14 cellular contexts compared by ENCODE assay signal in genomic region chr21:40512590-40512989, GRCh38.
DNase-seq lines count a peak whose midpoint lies in the region; FAIRE-seq and TF ChIP-seq lines count a peak whose summit lies in the region.
"Had no signal": no experiment of that assay in that cellular context is flagged by ENCODE, and none has a peak within 500 bp of the region (broad histone marks: within the 10 kb centered on the region; RNA-seq: fewer than 3 reads in every experiment).

No MANE protein-coding gene starts in this region.

- H3K36me3 Mint-ChIP-seq in osteocyte (ENCODE audit: unreplicated experiment): no peaks in the 10 kb centered on the region
- H3K36me3 Mint-ChIP-seq: activated naive CD8-positive, alpha-beta T cell; naive B cell had no signal

- H3K27ac ChIP-seq in KMS-11: no peak overlapping the region
- H3K27ac ChIP-seq: BLaER1 treated with 17β-estradiol and CSF1 and Interleukin-3, amounts not matched to agents 10 nM and 100 nM had no signal

- H3K36me3 ChIP-seq in KMS-11 (ENCODE audit: insufficient read depth) (no peaks in the 10 kb centered on the region), bronchial epithelial cell (ENCODE audit: control insufficient read depth, insufficient read depth, low read length) (no peaks in the 10 kb centered on the region)
- H3K36me3 ChIP-seq: BLaER1 treated with 17β-estradiol and CSF1 and Interleukin-3, amounts not matched to agents 10 nM and 100 nM had no signal

- H2AFZ ChIP-seq in KMS-11 (ENCODE audit: low read depth): no peak overlapping the region

- no peaks in the 10 kb centered on the region for H3K27me3 Mint-ChIP-seq in osteocyte (ENCODE audit: unreplicated experiment)
- H3K27me3 Mint-ChIP-seq: naive B cell had no signal

- H3K9ac ChIP-seq in KMS-11: no peak overlapping the region
- H3K9ac ChIP-seq: BLaER1 treated with 17β-estradiol and CSF1 and Interleukin-3, amounts not matched to agents 10 nM and 100 nM had no signal

- H3K4me1 ChIP-seq in KMS-11 (ENCODE audit: low read depth, poor library complexity, severe bottlenecking): no peaks in the 10 kb centered on the region

- H3K9me3 Mint-ChIP-seq in osteocyte (ENCODE audit: unreplicated experiment): peaks cover 7% of the 10 kb centered on the region

- no peak overlapping the region for H3K4me3 Mint-ChIP-seq in osteocyte (ENCODE audit: unreplicated experiment)
- H3K4me3 Mint-ChIP-seq: activated naive CD8-positive, alpha-beta T cell; naive B cell had no signal

- no peak overlapping the region for H3K4me2 ChIP-seq in KMS-11
- H3K4me2 ChIP-seq: BLaER1 treated with 17β-estradiol and CSF1 and Interleukin-3, amounts not matched to agents 10 nM and 100 nM had no signal

- H3K79me2 ChIP-seq in KMS-11 (ENCODE audit: insufficient read depth, low read depth): no peaks in the 10 kb centered on the region

- no peak for FAIRE-seq in bronchial epithelial cell (lab: Jason Lieb, UNC)
- FAIRE-seq: frontal cortex had no signal

- peak; percentile 30 for DNase-seq in activated CD4-positive, alpha-beta T cell treated with anti-CD3 and anti-CD28 coated beads for 48 hours
- no peak for DNase-seq in activated CD4-positive, alpha-beta T cell treated with anti-CD3 and anti-CD28 coated beads for 1 hour
- DNase-seq in bronchial epithelial cell (ENCODE audit: low read depth): no peak
- no peak for DNase-seq in osteocyte (ENCODE audit: extremely low spot score, unreplicated experiment)
- DNase-seq in LoVo (ENCODE audit: low spot score): no peak
- DNase-seq in DMS79 treated with DMSO at 0.1 percent for 48 hours (lab: John Stamatoyannopoulos, UW): no peak
- DNase-seq in activated naive CD4-positive, alpha-beta T cell (lab: John Stamatoyannopoulos, UW): no peak
- DNase-seq: naive B cell, NCI-H1694 treated with DMSO at 0.1 percent for 48 hours, T-helper 1 cell had no signal

- H3K27me3 ChIP-seq in KMS-11 (ENCODE audit: insufficient read depth, low read depth) (no peaks in the 10 kb centered on the region), bronchial epithelial cell (ENCODE audit: control insufficient read depth, insufficient read depth, low read length) (no peaks in the 10 kb centered on the region)
- H3K27me3 ChIP-seq: BLaER1 treated with 17β-estradiol and CSF1 and Interleukin-3, amounts not matched to agents 10 nM and 100 nM had no signal

- H3K27ac Mint-ChIP-seq in osteocyte (ENCODE audit: unreplicated experiment): no peak overlapping the region
- H3K27ac Mint-ChIP-seq: activated naive CD8-positive, alpha-beta T cell; naive B cell had no signal

- H3K4me3 ChIP-seq in KMS-11 (IDR thresholded peaks at IDR 0.05; ENCODE audit: insufficient read depth, low read depth, low read length) (no peak overlapping the region), bronchial epithelial cell (ENCODE audit: low read depth, low read length) (no peak overlapping the region)
- H3K4me3 ChIP-seq: BLaER1 treated with 17β-estradiol and CSF1 and Interleukin-3, amounts not matched to agents 10 nM and 100 nM had no signal

- H4K20me1 ChIP-seq in KMS-11 (ENCODE audit: insufficient read depth): no peaks in the 10 kb centered on the region
- H4K20me1 ChIP-seq: BLaER1 treated with 17β-estradiol and CSF1 and Interleukin-3, amounts not matched to agents 10 nM and 100 nM had no signal

- TF ChIP-seq CTCF in KMS-11 (conservative IDR thresholded peaks at IDR 0.05; ENCODE audit: low read depth, low read length): peak; percentile 70
- peak; percentile 37 for TF ChIP-seq CTCF in bronchial epithelial cell (IDR thresholded peaks at IDR 0.05; ENCODE audit: insufficient read depth, low read length, severe bottlenecking)
- TF ChIP-seq CTCF in osteocyte (IDR thresholded peaks at IDR 0.05): peak; percentile 31

- no peaks in the 10 kb centered on the region for H3K4me1 Mint-ChIP-seq in osteocyte (ENCODE audit: unreplicated experiment)
- H3K4me1 Mint-ChIP-seq: naive B cell had no signal
